10 cellular contexts compared by ENCODE assay signal in the genomic region with DNA sequence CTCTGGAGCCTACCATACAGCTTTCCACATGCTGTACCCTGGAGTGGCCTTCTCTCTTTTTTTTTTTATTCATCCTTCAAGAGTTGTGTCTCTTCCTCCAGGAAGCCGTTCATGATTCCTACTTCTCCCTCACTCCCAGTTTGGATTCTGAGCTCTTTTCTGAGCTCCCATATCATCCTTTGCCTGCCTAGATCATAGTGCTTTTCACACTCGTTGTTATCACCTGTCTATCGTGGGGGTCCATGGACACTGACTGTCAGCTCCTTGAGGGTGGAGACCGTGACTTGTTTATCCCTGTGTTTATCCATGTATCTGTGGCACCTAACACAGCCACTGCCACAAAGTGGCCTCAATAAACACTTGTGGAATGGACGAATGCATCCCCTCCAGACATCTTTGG. TPM values are rescaled to one million over a fixed set of nuclear protein-coding genes. Genes with fewer than 3 reads are reported as not detected.
"Had no signal": no experiment of that assay in that cellular context is flagged by ENCODE, and none has a peak within 500 bp of the region (broad histone marks: within the 10 kb centered on the region; RNA-seq: fewer than 3 reads in every experiment).

No MANE protein-coding gene starts in this region.

- H3K36me3 Mint-ChIP-seq: IgD-negative memory B cell had no signal

- ATAC-seq: HCT116, HepG2 had no signal

- H3K9me3 ChIP-seq: HAP-1 had no signal

- H3K4me3 ChIP-seq: GM23248, HAP-1 had no signal

- H3K36me3 ChIP-seq: HAP-1 had no signal

- H3K4me3 Mint-ChIP-seq: HFFc6, IgD-negative memory B cell had no signal

- H3K4me1 ChIP-seq: HAP-1 had no signal

- H3K4me1 Mint-ChIP-seq: IgD-negative memory B cell had no signal

- H3K27ac Mint-ChIP-seq: HFFc6 had no signal

- DNase-seq: GM23248, GOT3, H7, HFFc6 had no signal

- H3K27ac ChIP-seq: GM23248, HL-60 had no signal

- H3K9me3 Mint-ChIP-seq: HFFc6, IgD-negative memory B cell had no signal

RNA-seq across cellular contexts. Expression of gene AK7, which starts 7.0 kb away (rescaled TPM):
- total RNA-seq: GM23248, HFFc6, HT1080 had no signal
